In genomic region chr6:42043787-42044475, GRCh38 we compare ENCODE assay signal across 8 cellular contexts. TPM values are rescaled to one million over a fixed set of nuclear protein-coding genes. Genes with fewer than 3 reads are reported as not detected.
A peak's percentile ranks its signal among the peaks of the same experiment; 100 is the strongest.
DNase-seq lines count a peak whose midpoint lies in the region; ATAC-seq, FAIRE-seq and TF ChIP-seq lines count a peak whose summit lies in the region.

No MANE protein-coding gene starts in this region.

- peak overlapping the region; percentile 38; the same call in 1 of the 2 replicates for H3K4me3 Mint-ChIP-seq in WTC11

- H3K36me3 ChIP-seq in keratinocyte (ENCODE audit: control insufficient read depth in 2 of 2, extremely low read depth in 1 of 2, insufficient read depth in 2 of 2, low read length in 2 of 2), result peaks cover 0 to 1% of the 10 kb centered on the region in 2 experiments

- FAIRE-seq in keratinocyte (lab: Jason Lieb, UNC), result peak; percentile 65

- dilution Hi-C loops in keratinocyte (cut with MboI; ENCODE audit: extremely low pct_ligation_motif_present, low sequenced_read_pairs), result no loop called here

- H3K4me3 ChIP-seq in keratinocyte (ENCODE audit: control insufficient read depth in 2 of 3, extremely low read depth in 1 of 3, insufficient read depth in 2 of 3, low read depth in 1 of 3, low read length in 3 of 3), result no peak overlapping the region

- in situ Hi-C loops in T47D (cut with HindIII; ENCODE audit: low pct_unique_long_range_greater_than_20kb, low sequenced_read_pairs), result loop anchor here (25.0 kb wide), 1 partner anchor 257 kb away; the partner anchor contains the start of genes FRS3, PRICKLE4 and TOMM6

- H3K27ac Mint-ChIP-seq in WTC11, result no peak overlapping the region

- H3K9me1 ChIP-seq in keratinocyte (ENCODE audit: control insufficient read depth, extremely low read depth, insufficient read depth, low read length), result no peaks in the 10 kb centered on the region

- CTCF ChIA-PET in WTC11 (lab: Charles Lee), result interaction anchor here (0.6 to 4.3 kb wide), 29 partner anchors 13 to 878 kb away, joined by 3 to 91 read pairs (median 5); partner anchors contain the start of genes BYSL, CCND3, FRS3 and MED20

- peak; percentile 41 for ATAC-seq in HG03103 (IDR thresholded peaks at IDR 0.05; ENCODE audit: low read depth, unreplicated experiment)
- peak; percentile 78 for ATAC-seq in WTC11
- no peak for ATAC-seq in GM21423 (IDR thresholded peaks at IDR 0.05; ENCODE audit: unreplicated experiment)

- POLR2A ChIA-PET in WTC11 (lab: Charles Lee), result interaction anchor here (0.7 to 1.4 kb wide), 3 partner anchors 105 to 256 kb away, joined by 3 to 4 read pairs (median 3); partner anchors contain the start of gene TOMM6

- no peak overlapping the region for H3K27ac ChIP-seq in keratinocyte (ENCODE audit: control insufficient read depth, insufficient read depth, low read length)

- H3K4me1 Mint-ChIP-seq in WTC11, result peaks cover 42% of the 10 kb centered on the region

- no peaks in the 10 kb centered on the region for H3K9me3 Mint-ChIP-seq in WTC11

- H4K20me1 ChIP-seq in keratinocyte (ENCODE audit: control insufficient read depth, extremely low read depth, insufficient read depth, low read length), result no peaks in the 10 kb centered on the region

- no peak overlapping the region for H2AFZ ChIP-seq in keratinocyte (ENCODE audit: control insufficient read depth, low read length)

- DNase-seq in GM10266 (ENCODE audit: extremely low spot score), result peak; percentile 85
- peak; percentile 35 for DNase-seq in NCI-H2227 treated with DMSO at 0.1 percent for 48 hours (lab: John Stamatoyannopoulos, UW)
- DNase-seq in WTC11 (ENCODE audit: low spot score), result peak; percentile 96
- DNase-seq in T47D (ENCODE audit: low read depth in 1 of 2, low spot score in 1 of 2), result peak; percentile 90 to 92
- peak; percentile 30 for DNase-seq in keratinocyte (ENCODE audit: low read depth, low spot score)
- DNase-seq in stimulated activated CD4-positive, alpha-beta T cell treated with anti-CD3 and anti-CD28 coated beads, Interleukin-15, amount 100 ng/mL, for 24 hours, result peak; percentile 95

- peaks cover 12% of the 10 kb centered on the region for H3K79me2 ChIP-seq in keratinocyte (ENCODE audit: control insufficient read depth, insufficient read depth, low read length)

- H3K36me3 Mint-ChIP-seq in WTC11, result no peaks in the 10 kb centered on the region

- peaks cover 82% of the 10 kb centered on the region for H3K27me3 Mint-ChIP-seq in WTC11 (ENCODE audit: low read depth)

- H3K9ac ChIP-seq in keratinocyte (ENCODE audit: control insufficient read depth, extremely low read depth, insufficient read depth, low read length), result no peak overlapping the region

- H3K4me1 ChIP-seq in keratinocyte (ENCODE audit: control insufficient read depth, extremely low read depth, insufficient read depth, low read length), result peaks cover 41% of the 10 kb centered on the region

- H3K9me3 ChIP-seq in keratinocyte (ENCODE audit: control insufficient read depth, low read depth, low read length), result no peaks in the 10 kb centered on the region

- H3K27me3 ChIP-seq in keratinocyte (ENCODE audit: control insufficient read depth, extremely low read depth, insufficient read depth, low read length), result no peaks in the 10 kb centered on the region

- no peak overlapping the region for H3K4me2 ChIP-seq in keratinocyte (ENCODE audit: control insufficient read depth, extremely low read depth, insufficient read depth, low read depth, low read length)

- peak; percentile 98 for TF ChIP-seq CTCF in GM10266 (IDR thresholded peaks at IDR 0.05; ENCODE audit: control insufficient read depth, insufficient read depth, low read depth, missing control alignments)
- peak; percentile 97 for TF ChIP-seq CTCF in WTC11 (IDR thresholded peaks at IDR 0.05)
- TF ChIP-seq CTCF in keratinocyte (optimal IDR thresholded peaks at IDR 0.05 in 1 of 3, IDR thresholded peaks at IDR 0.05 in 1 of 3, conservative IDR thresholded peaks at IDR 0.05 in 1 of 3; ENCODE audit: extremely low read depth in 1 of 3, insufficient read depth in 2 of 3, low read length in 3 of 3), result peak; percentile 87 to 97 (median 96)

TF ChIP-seq in WTC11, 78 proteins besides CTCF, POLR2A, EP300 and RAD21:
- TF ChIP-seq SOX15 (CRISPR knock-in tag; IDR thresholded peaks at IDR 0.05) (no peak), GABPB1 (CRISPR knock-in tag; IDR thresholded peaks at IDR 0.05) (peak; percentile 45; the same call in 1 of the 2 replicates), PRDM15 (CRISPR knock-in tag; IDR thresholded peaks at IDR 0.05) (0 out of 2 replicates have a peak, but pooled peaks have one; percentile 28)

RNA-seq across cellular contexts. Expression of gene TAF8, which starts 6.4 kb away (rescaled TPM):
- total RNA-seq in WTC11 (2021), result 29.6 to 33.6 TPM (median 31.0 TPM) in 3 replicates
- 13.2 to 19.8 TPM (median 15.9 TPM) in 3 replicates for polyA plus RNA-seq in keratinocyte
- 2.2 TPM for polyA plus RNA-seq in keratinocyte (2011; ENCODE audit: low read depth)
- 12.1 TPM in 2 replicates for polyA plus RNA-seq in keratinocyte (2011; cell fraction: cytosol; rRNA removed)
- 17.3 and 17.6 TPM in 2 replicates for polyA plus RNA-seq in keratinocyte (2011; cell fraction: nucleus; rRNA removed)
- 7.6 and 10.4 TPM in 2 replicates for polyA plus RNA-seq in keratinocyte (2012; ENCODE audit: low replicate concordance)
- polyA minus RNA-seq in keratinocyte, result 24.8 to 35.4 TPM (median 24.9 TPM) in 3 replicates
- polyA minus RNA-seq in keratinocyte (2011; cell fraction: cytosol; rRNA and poly(A)+ RNA removed), result 9.4 TPM
- polyA minus RNA-seq in keratinocyte (2011; cell fraction: nucleus; rRNA and poly(A)+ RNA removed), result 9.6 and 17.1 TPM in 2 replicates

Comparison
In these comparisons a context has a peak if more than half of its experiments do, and no peak if none do; other contexts are left out.
1. DNase-seq: peak in every context shown above with its lines; median percentile 96 in WTC11; 95 in stimulated activated CD4-positive, alpha-beta T cell treated with anti-CD3 and anti-CD28 coated beads, Interleukin-15, amount 100 ng/mL, for 24 hours; 91 in T47D; 85 in GM10266; 35 in NCI-H2227 treated with DMSO at 0.1 percent for 48 hours; 30 in keratinocyte.